Comparison of ENCODE assay signal across 8 cellular contexts in the genomic region with DNA sequence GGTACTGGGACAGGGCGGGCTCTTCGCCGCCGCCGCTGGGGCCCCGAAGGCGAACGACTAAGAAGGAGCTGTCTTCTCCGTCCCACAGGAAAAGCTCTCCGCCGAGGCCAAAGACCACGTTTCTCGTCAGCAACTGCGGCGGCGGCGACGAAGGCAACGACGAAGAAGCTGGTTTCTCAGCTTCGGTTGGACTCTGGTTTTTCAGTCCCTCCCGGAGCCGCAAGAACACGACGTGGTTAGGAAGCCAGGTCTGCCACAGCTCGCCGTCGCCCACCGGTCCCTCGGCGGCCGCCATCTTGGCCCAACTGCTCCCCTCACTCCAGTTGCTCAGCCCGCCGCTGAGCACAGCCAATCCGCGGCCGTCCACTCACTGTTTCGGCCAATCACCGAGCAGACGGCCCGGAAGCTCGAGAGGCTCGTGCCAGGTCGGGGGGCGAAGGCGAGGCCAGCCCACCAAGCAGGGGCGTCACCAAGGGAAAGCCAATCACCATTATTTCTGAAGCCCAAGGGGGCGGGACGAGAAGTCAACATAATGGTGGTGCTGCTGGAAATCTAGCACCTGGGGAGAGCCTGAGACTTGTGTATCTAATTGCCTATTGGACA. TPM values are rescaled to one million over a fixed set of nuclear protein-coding genes. Genes with fewer than 3 reads are reported as not detected.
A peak's percentile ranks its signal among the peaks of the same experiment; 100 is the strongest.
DNase-seq lines count a peak whose midpoint lies in the region; ATAC-seq and TF ChIP-seq lines count a peak whose summit lies in the region.

A gene (minus strand): TSS at position 307 of the 603 bp plus-strand sequence. CDS start 12 bp downstream, at position 295.

- H3K36me3 Mint-ChIP-seq in T-helper 1 cell treated with Interleukin-12 subunit alpha and Interleukin-12 subunit beta and Interleukin-4 antibody, amounts not matched to agents 30 μg/mL and 1 μg/mL, for 36 hours (ENCODE audit: low read depth): peaks cover 22% of the 10 kb centered on the region
- peaks cover 11% of the 10 kb centered on the region for H3K36me3 Mint-ChIP-seq in progenitor cell of endocrine pancreas (ENCODE audit: insufficient read depth)

- H3K4me3 Mint-ChIP-seq in T-helper 1 cell treated with Interleukin-12 subunit alpha and Interleukin-12 subunit beta and Interleukin-4 antibody, amounts not matched to agents 30 μg/mL and 1 μg/mL, for 36 hours: peak within 1 kb of the TSS; percentile 96
- H3K4me3 Mint-ChIP-seq in progenitor cell of endocrine pancreas (ENCODE audit: low read depth): peak within 1 kb of the TSS; percentile 99

- DNase-seq in GM13977 (ENCODE audit: low spot score) (peak; percentile 93), NCI-H1694 (lab: John Stamatoyannopoulos, UW) (peak; percentile 97), amniotic stem cell (lab: John Stamatoyannopoulos, UW) (peak; percentile 96), left cardiac atrium (peak; percentile 98), progenitor cell of endocrine pancreas (ENCODE audit: low spot score, unreplicated experiment) (peak; percentile 96), ureter (ENCODE audit: low spot score) (peak; percentile 95)

- H3K27ac Mint-ChIP-seq in T-helper 1 cell treated with Interleukin-12 subunit alpha and Interleukin-12 subunit beta and Interleukin-4 antibody, amounts not matched to agents 30 μg/mL and 1 μg/mL, for 36 hours: peak within 1 kb of the TSS; percentile 98
- H3K27ac Mint-ChIP-seq in progenitor cell of endocrine pancreas: peak within 1 kb of the TSS; percentile 99

- in situ Hi-C loops in GM13977 (cut with MboI; ENCODE audit: low pct_unique_long_range_greater_than_20kb, low sequenced_read_pairs, unreplicated experiment): no loop called here

- H3K9me3 Mint-ChIP-seq in T-helper 1 cell treated with Interleukin-12 subunit alpha and Interleukin-12 subunit beta and Interleukin-4 antibody, amounts not matched to agents 30 μg/mL and 1 μg/mL, for 36 hours: no peaks in the 10 kb centered on the region
- no peaks in the 10 kb centered on the region for H3K9me3 Mint-ChIP-seq in progenitor cell of endocrine pancreas (ENCODE audit: low read depth)

- peaks cover 27% of the 10 kb centered on the region for H3K4me1 Mint-ChIP-seq in T-helper 1 cell treated with Interleukin-12 subunit alpha and Interleukin-12 subunit beta and Interleukin-4 antibody, amounts not matched to agents 30 μg/mL and 1 μg/mL, for 36 hours (ENCODE audit: low read depth)
- peaks cover 23% of the 10 kb centered on the region for H3K4me1 Mint-ChIP-seq in progenitor cell of endocrine pancreas (ENCODE audit: low read depth)

- no peaks in the 10 kb centered on the region for H3K27me3 Mint-ChIP-seq in T-helper 1 cell treated with Interleukin-12 subunit alpha and Interleukin-12 subunit beta and Interleukin-4 antibody, amounts not matched to agents 30 μg/mL and 1 μg/mL, for 36 hours (ENCODE audit: low read depth)
- H3K27me3 Mint-ChIP-seq in progenitor cell of endocrine pancreas: no peaks in the 10 kb centered on the region

- ATAC-seq in HG02884 (IDR thresholded peaks at IDR 0.05; ENCODE audit: unreplicated experiment) (peak; percentile 78), left cardiac atrium (peak; percentile 99)

- TF ChIP-seq CTCF in GM13977 (IDR thresholded peaks at IDR 0.05; ENCODE audit: extremely low read depth, insufficient read depth, missing control alignments) (no peak), progenitor cell of endocrine pancreas (IDR thresholded peaks at IDR 0.05; ENCODE audit: unreplicated experiment) (no peak)

- intact Hi-C loops in left cardiac atrium (cut with DNase I): no loop called here

RNA-seq across cellular contexts. Expression of the gene that starts here (rescaled TPM):
- total RNA-seq in left cardiac atrium (10 to 100 TPM; 28.0 to 37.2 TPM), progenitor cell of endocrine pancreas (64.9 and 79.0 TPM in 2 replicates), ureter (73.9 TPM)

Comparison
In these comparisons a context has a peak if more than half of its experiments do, and no peak if none do; other contexts are left out.
1. Peak in every context shown above with its lines: DNase-seq and ATAC-seq.